8 cellular contexts compared by ENCODE assay signal in genomic region chr11:117180661-117181585, GRCh38. TPM values are rescaled to one million over a fixed set of nuclear protein-coding genes. Genes with fewer than 3 reads are reported as not detected.
A peak's percentile ranks its signal among the peaks of the same experiment; 100 is the strongest.
DNase-seq lines count a peak whose midpoint lies in the region; ATAC-seq and TF ChIP-seq lines count a peak whose summit lies in the region.

No MANE protein-coding gene starts in this region.

- no peaks in the 10 kb centered on the region for H3K36me3 ChIP-seq in CD8-positive, alpha-beta T cell (ENCODE audit: insufficient read depth, low read length)

- no peaks in the 10 kb centered on the region for H3K9me3 Mint-ChIP-seq in CD8-positive, alpha-beta T cell
- no peaks in the 10 kb centered on the region for H3K9me3 Mint-ChIP-seq in activated naive CD4-positive, alpha-beta T cell treated with anti-CD3 and anti-CD28 coated beads, Interleukin-2, amount 50 U/mL, for 72 hours

- H3K27ac ChIP-seq in CD8-positive, alpha-beta T cell (ENCODE audit: low read depth, low read length), result no peak overlapping the region

- peaks cover 29% of the 10 kb centered on the region for H3K4me1 Mint-ChIP-seq in CD8-positive, alpha-beta T cell (ENCODE audit: low read depth)

- POLR2A ChIA-PET in CD8-positive, alpha-beta T cell (lab: Charles Lee), result interaction anchor here (0.5 to 4.2 kb wide), 3 partner anchors 15 to 49 kb away, joined by 3 to 32 read pairs (median 4); partner anchors contain the start of gene PAFAH1B2

- ATAC-seq in CD8-positive, alpha-beta T cell, result peak; percentile 43
- ATAC-seq in activated naive CD4-positive, alpha-beta T cell treated with anti-CD3 and anti-CD28 coated beads, Interleukin-2, amount 50 U/mL, for 72 hours, result peak; percentile 13 to 51
- ATAC-seq in left cardiac atrium, result peak; percentile 13 to 23
- ATAC-seq in GM18519 (IDR thresholded peaks at IDR 0.05; ENCODE audit: low FRiP score, unreplicated experiment), result no peak
- no peak for ATAC-seq in HG03442 (IDR thresholded peaks at IDR 0.05; ENCODE audit: unreplicated experiment)

- peaks cover 24% of the 10 kb centered on the region for H3K4me1 ChIP-seq in CD8-positive, alpha-beta T cell (ENCODE audit: insufficient read depth, low read length)

- H3K36me3 Mint-ChIP-seq in CD8-positive, alpha-beta T cell, result peaks cover 23% of the 10 kb centered on the region
- H3K36me3 Mint-ChIP-seq in activated naive CD4-positive, alpha-beta T cell treated with anti-CD3 and anti-CD28 coated beads, Interleukin-2, amount 50 U/mL, for 72 hours, result peaks cover 6 to 7% of the 10 kb centered on the region in 2 donors

- no peaks in the 10 kb centered on the region for H3K27me3 Mint-ChIP-seq in CD8-positive, alpha-beta T cell (ENCODE audit: low read depth)

- H3K4me3 Mint-ChIP-seq in CD8-positive, alpha-beta T cell, result peak overlapping the region; percentile 96

- peak in 6 of 7 experiments; percentile 20 to 78 (median 51) for DNase-seq in CD8-positive, alpha-beta T cell
- DNase-seq in HCEC 1CT (peak; percentile 60), left cardiac atrium (peak; percentile 82), posterior vena cava (ENCODE audit: low spot score) (peak; percentile 93)
- DNase-seq in activated naive CD4-positive, alpha-beta T cell treated with anti-CD3 and anti-CD28 coated beads, Interleukin-2, amount 50 U/mL, for 72 hours (ENCODE audit: low spot score in 2 of 2), result peak; percentile 51 to 65

- TF ChIP-seq POLR2A in Raji (IDR thresholded peaks at IDR 0.05; ENCODE audit: insufficient read depth, low read depth, low read length), result peak; percentile 50

- intact Hi-C loops in CD8-positive, alpha-beta T cell (cut with DNase I, micrococcal nuclease), result no loop called here
- intact Hi-C loops in left cardiac atrium (cut with DNase I) (no loop called here), posterior vena cava (cut with DNase I) (loop anchor here in 1 of 2 donors (5.0 kb wide), 1 partner anchor 46 kb away; no protein-coding TSS in a partner anchor)

- no peaks in the 10 kb centered on the region for H3K9me3 ChIP-seq in CD8-positive, alpha-beta T cell (ENCODE audit: low read length)

- H3K27ac Mint-ChIP-seq in CD8-positive, alpha-beta T cell, result peak overlapping the region; percentile 52
- H3K27ac Mint-ChIP-seq in activated naive CD4-positive, alpha-beta T cell treated with anti-CD3 and anti-CD28 coated beads, Interleukin-2, amount 50 U/mL, for 72 hours, result peak overlapping the region; percentile 84 to 87

- TF ChIP-seq CTCF in CD8-positive, alpha-beta T cell (IDR thresholded peaks at IDR 0.05), result peak; percentile 62

- no peaks in the 10 kb centered on the region for H3K27me3 ChIP-seq in CD8-positive, alpha-beta T cell (ENCODE audit: insufficient read depth, low read length)

- CTCF ChIA-PET in CD8-positive, alpha-beta T cell (lab: Charles Lee), result interaction anchor here (0.9 to 5.6 kb wide), 4 partner anchors 11 to 292 kb away, joined by 3 to 61 read pairs (median 4); partner anchors contain the start of genes PCSK7 and RNF214

- no peak overlapping the region for H3K4me3 ChIP-seq in CD8-positive, alpha-beta T cell (ENCODE audit: low read depth, low read length)

RNA-seq across cellular contexts. Expression of gene SIDT2, which starts 2.4 kb away (rescaled TPM):
- 100 to 1,000 TPM; 133 to 134 TPM for total RNA-seq in CD8-positive, alpha-beta T cell
- 10 to 100 TPM; 20.9 to 32.0 TPM for total RNA-seq in activated naive CD4-positive, alpha-beta T cell treated with anti-CD3 and anti-CD28 coated beads, Interleukin-2, amount 50 U/mL, for 72 hours
- total RNA-seq in left cardiac atrium, result 10 to 100 TPM; 40.8 to 48.5 TPM
- total RNA-seq in posterior vena cava, result 10 to 100 TPM; 39.2 to 49.5 TPM

RNA-seq across cellular contexts. Expression of gene TAGLN, which starts 18.2 kb away (rescaled TPM):
- 1 to 10 TPM; 9.4 to 9.8 TPM for total RNA-seq in CD8-positive, alpha-beta T cell
- total RNA-seq in activated naive CD4-positive, alpha-beta T cell treated with anti-CD3 and anti-CD28 coated beads, Interleukin-2, amount 50 U/mL, for 72 hours, result 1 to 10 TPM; 1.5 to 5.4 TPM
- total RNA-seq in left cardiac atrium (1,000 to 10,000 TPM in 1 of 2 donors, 100 to 1,000 TPM in 1; 829 to 1,367 TPM), posterior vena cava (1,000 to 10,000 TPM; 5,409 to 9,264 TPM)

RNA-seq across cellular contexts. Expression of gene PAFAH1B2, which starts 36.8 kb away (rescaled TPM):
- total RNA-seq in CD8-positive, alpha-beta T cell, result 10 to 100 TPM; 52.1 to 55.9 TPM
- 10 to 100 TPM; 63.4 to 64.5 TPM for total RNA-seq in activated naive CD4-positive, alpha-beta T cell treated with anti-CD3 and anti-CD28 coated beads, Interleukin-2, amount 50 U/mL, for 72 hours
- total RNA-seq in left cardiac atrium (10 to 100 TPM; 46.2 to 62.5 TPM), posterior vena cava (10 to 100 TPM; 56.4 to 61.2 TPM)

RNA-seq across cellular contexts. Expression of gene PCSK7, which starts 51.0 kb away (rescaled TPM):
- total RNA-seq in CD8-positive, alpha-beta T cell, result 100 to 1,000 TPM; 208 to 218 TPM
- 100 to 1,000 TPM; 126 to 201 TPM for total RNA-seq in activated naive CD4-positive, alpha-beta T cell treated with anti-CD3 and anti-CD28 coated beads, Interleukin-2, amount 50 U/mL, for 72 hours
- total RNA-seq in left cardiac atrium (10 to 100 TPM; 29.2 to 42.5 TPM), posterior vena cava (10 to 100 TPM; 41.9 to 48.6 TPM)

RNA-seq across cellular contexts. Expression of gene RNF214, which starts 51.5 kb away (rescaled TPM):
- 10 to 100 TPM; 10.8 to 11.7 TPM for total RNA-seq in CD8-positive, alpha-beta T cell
- total RNA-seq in activated naive CD4-positive, alpha-beta T cell treated with anti-CD3 and anti-CD28 coated beads, Interleukin-2, amount 50 U/mL, for 72 hours, result 10 to 100 TPM; 13.3 to 21.6 TPM
- total RNA-seq in left cardiac atrium (10 to 100 TPM; 20.3 to 21.0 TPM), posterior vena cava (10 to 100 TPM; 24.8 to 25.7 TPM)

Comparison
In these comparisons a context has a peak if more than half of its experiments do, and no peak if none do; other contexts are left out.
1. ATAC-seq: peak in CD8-positive, alpha-beta T cell (single experiment), activated naive CD4-positive, alpha-beta T cell treated with anti-CD3 and anti-CD28 coated beads, Interleukin-2, amount 50 U/mL, for 72 hours (2 of 2) and left cardiac atrium (2 of 2); none in GM18519 (single experiment) and HG03442 (single experiment).
2. RNA of gene TAGLN, which starts 18.2 kb away (total RNA-seq): 5,409 to 9,264 TPM in posterior vena cava and 829 to 1,367 TPM in left cardiac atrium; 9.4 to 9.8 TPM in CD8-positive, alpha-beta T cell and 1.5 to 5.4 TPM in activated naive CD4-positive, alpha-beta T cell treated with anti-CD3 and anti-CD28 coated beads, Interleukin-2, amount 50 U/mL, for 72 hours; every median in the first group is over 10 times any median in the second.
3. Peak in every context shown above with its lines, with median percentiles within 50 percentile points of each other: DNase-seq.